Comparison of ENCODE assay signal across 1 cellular context in the genomic region with DNA sequence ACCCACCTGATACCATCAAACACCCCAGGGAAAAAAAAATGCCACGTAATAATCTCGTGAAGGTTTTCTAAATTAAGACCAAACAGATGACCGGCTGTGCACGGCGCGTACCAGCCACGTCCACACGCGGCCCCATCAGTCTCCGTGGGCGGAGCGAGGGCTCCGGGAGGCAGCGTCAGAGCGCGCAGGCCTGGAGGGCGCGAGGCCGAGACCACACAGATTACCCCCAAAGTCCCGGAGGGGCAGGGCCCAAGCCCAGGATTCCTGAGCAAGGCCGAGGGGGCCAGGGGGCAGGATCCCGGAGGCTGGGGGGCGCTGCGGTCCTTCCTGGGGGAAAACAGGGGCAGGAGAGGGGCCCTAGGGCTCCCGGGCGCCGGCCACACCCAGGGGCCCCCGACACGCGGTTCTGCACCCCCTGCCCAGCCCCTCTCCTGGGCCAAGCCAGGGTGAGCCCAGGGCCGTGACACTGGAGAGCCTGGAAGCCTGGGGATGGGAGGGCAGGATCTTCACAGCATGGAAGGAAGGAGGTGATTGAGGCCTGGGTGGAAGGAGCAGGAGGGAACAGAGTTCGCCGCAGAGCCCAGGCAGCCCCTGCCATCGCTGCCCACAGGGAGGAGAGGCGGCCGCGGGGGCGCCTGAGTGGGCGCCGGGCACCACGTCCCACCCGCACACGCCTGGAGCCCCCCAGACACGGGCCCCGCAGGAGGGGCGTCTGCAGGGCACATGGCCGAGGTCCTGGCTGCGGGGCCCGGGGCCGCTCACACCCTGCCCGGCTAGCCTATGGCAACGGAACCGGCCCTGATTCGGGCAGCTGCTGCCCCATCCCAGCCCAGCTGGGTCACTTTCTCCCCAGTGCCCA.
TF ChIP-seq lines count a peak whose summit lies in the region.

No MANE protein-coding gene starts in this region.

TF ChIP-seq in SK-N-SH treated with all-trans-retinoic acid at 6 μM for 48 hours, 23 proteins besides CTCF, POLR2A, EP300 and RAD21 (continued from another document):
- TF ChIP-seq, protein P1, sequence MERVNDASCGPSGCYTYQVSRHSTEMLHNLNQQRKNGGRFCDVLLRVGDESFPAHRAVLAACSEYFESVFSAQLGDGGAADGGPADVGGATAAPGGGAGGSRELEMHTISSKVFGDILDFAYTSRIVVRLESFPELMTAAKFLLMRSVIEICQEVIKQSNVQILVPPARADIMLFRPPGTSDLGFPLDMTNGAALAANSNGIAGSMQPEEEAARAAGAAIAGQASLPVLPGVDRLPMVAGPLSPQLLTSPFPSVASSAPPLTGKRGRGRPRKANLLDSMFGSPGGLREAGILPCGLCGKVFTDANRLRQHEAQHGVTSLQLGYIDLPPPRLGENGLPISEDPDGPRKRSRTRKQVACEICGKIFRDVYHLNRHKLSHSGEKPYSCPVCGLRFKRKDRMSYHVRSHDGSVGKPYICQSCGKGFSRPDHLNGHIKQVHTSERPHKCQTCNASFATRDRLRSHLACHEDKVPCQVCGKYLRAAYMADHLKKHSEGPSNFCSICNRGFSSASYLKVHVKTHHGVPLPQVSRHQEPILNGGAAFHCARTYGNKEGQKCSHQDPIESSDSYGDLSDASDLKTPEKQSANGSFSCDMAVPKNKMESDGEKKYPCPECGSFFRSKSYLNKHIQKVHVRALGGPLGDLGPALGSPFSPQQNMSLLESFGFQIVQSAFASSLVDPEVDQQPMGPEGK (CRISPR knock-in tag; IDR thresholded peaks at IDR 0.05; ENCODE audit: borderline replicate concordance) = no peak
- TF ChIP-seq TOX (CRISPR knock-in tag; IDR thresholded peaks at IDR 0.05; ENCODE audit: borderline replicate concordance) = no peak
- no peak for TF ChIP-seq ZNF70 (CRISPR knock-in tag; IDR thresholded peaks at IDR 0.05)
- TF ChIP-seq ZNF565 (CRISPR knock-in tag; conservative IDR thresholded peaks at IDR 0.05; ENCODE audit: low read depth) = no peak
- TF ChIP-seq ESRRG (CRISPR knock-in tag; IDR thresholded peaks at IDR 0.05) = no peak
- TF ChIP-seq ZFP30 (CRISPR knock-in tag; IDR thresholded peaks at IDR 0.05) = no peak
- TF ChIP-seq SNAI2 (CRISPR knock-in tag; IDR thresholded peaks at IDR 0.05) = no peak
- TF ChIP-seq CSDC2 (CRISPR knock-in tag; IDR thresholded peaks at IDR 0.05) = no peak
- TF ChIP-seq RARB (CRISPR knock-in tag; IDR thresholded peaks at IDR 0.05) = no peak
- TF ChIP-seq, protein P2, sequence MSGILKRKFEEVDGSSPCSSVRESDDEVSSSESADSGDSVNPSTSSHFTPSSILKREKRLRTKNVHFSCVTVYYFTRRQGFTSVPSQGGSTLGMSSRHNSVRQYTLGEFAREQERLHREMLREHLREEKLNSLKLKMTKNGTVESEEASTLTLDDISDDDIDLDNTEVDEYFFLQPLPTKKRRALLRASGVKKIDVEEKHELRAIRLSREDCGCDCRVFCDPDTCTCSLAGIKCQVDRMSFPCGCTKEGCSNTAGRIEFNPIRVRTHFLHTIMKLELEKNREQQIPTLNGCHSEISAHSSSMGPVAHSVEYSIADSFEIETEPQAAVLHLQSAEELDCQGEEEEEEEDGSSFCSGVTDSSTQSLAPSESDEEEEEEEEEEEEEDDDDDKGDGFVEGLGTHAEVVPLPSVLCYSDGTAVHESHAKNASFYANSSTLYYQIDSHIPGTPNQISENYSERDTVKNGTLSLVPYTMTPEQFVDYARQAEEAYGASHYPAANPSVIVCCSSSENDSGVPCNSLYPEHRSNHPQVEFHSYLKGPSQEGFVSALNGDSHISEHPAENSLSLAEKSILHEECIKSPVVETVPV (CRISPR knock-in tag; IDR thresholded peaks at IDR 0.05) = no peak
- no peak for TF ChIP-seq TCF4 (CRISPR knock-in tag; IDR thresholded peaks at IDR 0.05; ENCODE audit: borderline replicate concordance)
- TF ChIP-seq OSR1 (CRISPR knock-in tag; IDR thresholded peaks at IDR 0.05) = no peak
- TF ChIP-seq GLIS3 (CRISPR knock-in tag; IDR thresholded peaks at IDR 0.05) = no peak
- TF ChIP-seq, protein P3, sequence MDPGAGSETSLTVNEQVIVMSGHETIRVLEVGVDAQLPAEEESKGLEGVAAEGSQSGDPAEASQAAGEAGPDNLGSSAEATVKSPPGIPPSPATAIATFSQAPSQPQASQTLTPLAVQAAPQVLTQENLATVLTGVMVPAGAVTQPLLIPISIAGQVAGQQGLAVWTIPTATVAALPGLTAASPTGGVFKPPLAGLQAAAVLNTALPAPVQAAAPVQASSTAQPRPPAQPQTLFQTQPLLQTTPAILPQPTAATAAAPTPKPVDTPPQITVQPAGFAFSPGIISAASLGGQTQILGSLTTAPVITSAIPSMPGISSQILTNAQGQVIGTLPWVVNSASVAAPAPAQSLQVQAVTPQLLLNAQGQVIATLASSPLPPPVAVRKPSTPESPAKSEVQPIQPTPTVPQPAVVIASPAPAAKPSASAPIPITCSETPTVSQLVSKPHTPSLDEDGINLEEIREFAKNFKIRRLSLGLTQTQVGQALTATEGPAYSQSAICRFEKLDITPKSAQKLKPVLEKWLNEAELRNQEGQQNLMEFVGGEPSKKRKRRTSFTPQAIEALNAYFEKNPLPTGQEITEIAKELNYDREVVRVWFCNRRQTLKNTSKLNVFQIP (CRISPR knock-in tag; IDR thresholded peaks at IDR 0.05; ENCODE audit: borderline replicate concordance, low read depth) = no peak
- no peak for TF ChIP-seq ZFP3 (CRISPR knock-in tag; IDR thresholded peaks at IDR 0.05)
TF ChIP-seq in SK-N-SH treated with all-trans-retinoic acid at 6 μM for 48 hours: peak in this region for 0.
